In genomic region chr11:117980280-117980679, GRCh38 we compare ENCODE assay signal across 16 cellular contexts. TPM values are rescaled to one million over a fixed set of nuclear protein-coding genes. Genes with fewer than 3 reads are reported as not detected.
DNase-seq lines count a peak whose midpoint lies in the region; ATAC-seq, FAIRE-seq and TF ChIP-seq lines count a peak whose summit lies in the region.
"Had no signal": no experiment of that assay in that cellular context is flagged by ENCODE, and none has a peak within 500 bp of the region (broad histone marks: within the 10 kb centered on the region; RNA-seq: fewer than 3 reads in every experiment).

No MANE protein-coding gene starts in this region.

- H3K27ac Mint-ChIP-seq in activated CD4-positive, alpha-beta T cell treated with anti-CD3 and anti-CD28 coated beads, Interleukin-2, amount 10 ng/mL, durations not matched to agents 24 days and 14 days = peak overlapping the region; percentile 66
- no peak overlapping the region for H3K27ac Mint-ChIP-seq in activated CD4-positive, alpha-beta T cell treated with anti-CD3 and anti-CD28 coated beads, Interleukin-2, amount 10 ng/mL, durations not matched to agents 7 days and 5 days
- peak overlapping the region; percentile 80 for H3K27ac Mint-ChIP-seq in T-cell
- peak overlapping the region; percentile 100 for H3K27ac Mint-ChIP-seq in dendritic cell treated with granulocyte-macrophage colony-stimulating factor and Interleukin-4, amounts not matched to agents 40 ng/mL and 50 ng/mL, for 4 days

- no peaks in the 10 kb centered on the region for H3K27me3 Mint-ChIP-seq in activated CD4-positive, alpha-beta T cell treated with anti-CD3 and anti-CD28 coated beads, Interleukin-2, amount 10 ng/mL, durations not matched to agents 24 days and 14 days
- no peaks in the 10 kb centered on the region for H3K27me3 Mint-ChIP-seq in activated CD4-positive, alpha-beta T cell treated with anti-CD3 and anti-CD28 coated beads, Interleukin-2, amount 10 ng/mL, durations not matched to agents 7 days and 5 days
- H3K27me3 Mint-ChIP-seq in T-cell = no peaks in the 10 kb centered on the region
- no peaks in the 10 kb centered on the region for H3K27me3 Mint-ChIP-seq in dendritic cell treated with granulocyte-macrophage colony-stimulating factor and Interleukin-4, amounts not matched to agents 40 ng/mL and 50 ng/mL, for 4 days

- POLR2A ChIA-PET in activated CD4-positive, alpha-beta T cell treated with anti-CD3 and anti-CD28 coated beads, Interleukin-2, amount 10 ng/mL, durations not matched to agents 7 days and 5 days (lab: Charles Lee) = no interaction called here
- POLR2A ChIA-PET in T-cell (lab: Charles Lee) = interaction anchor here in 1 of 2 donors (0.6 kb wide), 1 partner anchor 24 kb away, joined by 6 read pairs; no protein-coding TSS in a partner anchor

- intact Hi-C loops in activated CD4-positive, alpha-beta T cell treated with anti-CD3 and anti-CD28 coated beads, Interleukin-2, amount 10 ng/mL, durations not matched to agents 24 days and 14 days (cut with micrococcal nuclease) = no loop called here
- intact Hi-C loops in dendritic cell treated with granulocyte-macrophage colony-stimulating factor and Interleukin-4, amounts not matched to agents 40 ng/mL and 50 ng/mL, for 4 days (cut with micrococcal nuclease) = no loop called here

- no peak for TF ChIP-seq POLR2A in GM12892 (IDR thresholded peaks at IDR 0.05; ENCODE audit: low read depth, low read length)
- no peak for TF ChIP-seq POLR2A in erythroblast (IDR thresholded peaks at IDR 0.05; ENCODE audit: low read length)

- ATAC-seq in T-cell (replicated peaks in 1 of 4) = peak in 1 of 4 experiments; percentile 14
- ATAC-seq in stimulated activated naive CD8-positive, alpha-beta T cell treated with anti-CD3 and anti-CD28 coated beads, Interleukin-15, Interleukin-2, amounts not matched to agents 100 U/mL and 50 U/mL, for 24 hours = peak; percentile 61
- ATAC-seq: A549 had no signal

- DNase-seq in activated CD4-positive, alpha-beta T cell treated with anti-CD3 and anti-CD28 coated beads, Interleukin-2, amount 10 ng/mL, durations not matched to agents 24 days and 14 days = no peak
- DNase-seq in activated CD4-positive, alpha-beta T cell treated with anti-CD3 and anti-CD28 coated beads, Interleukin-2, amount 10 ng/mL, durations not matched to agents 7 days and 5 days = no peak
- DNase-seq in T-cell (no peak), GM12892 (ENCODE audit: insufficient read length) (no peak), erythroblast (lab: John Stamatoyannopoulos, UW) (no peak)
- DNase-seq in stimulated activated naive CD8-positive, alpha-beta T cell treated with anti-CD3 and anti-CD28 coated beads, Interleukin-15, Interleukin-2, amounts not matched to agents 100 U/mL and 50 U/mL, for 24 hours = no peak
- no peak for DNase-seq in effector CD4-positive, alpha-beta T cell
- DNase-seq: COR-L47, left lung, NCI-H2029, NCI-H526, RPMI8226 had no signal

- H3K4me1 Mint-ChIP-seq in activated CD4-positive, alpha-beta T cell treated with anti-CD3 and anti-CD28 coated beads, Interleukin-2, amount 10 ng/mL, durations not matched to agents 24 days and 14 days = peaks cover 70% of the 10 kb centered on the region
- peaks cover 74% of the 10 kb centered on the region for H3K4me1 Mint-ChIP-seq in activated CD4-positive, alpha-beta T cell treated with anti-CD3 and anti-CD28 coated beads, Interleukin-2, amount 10 ng/mL, durations not matched to agents 7 days and 5 days
- H3K4me1 Mint-ChIP-seq in T-cell = peaks cover 68 to 85% (median 80%) of the 10 kb centered on the region in 3 donors
- H3K4me1 Mint-ChIP-seq in dendritic cell treated with granulocyte-macrophage colony-stimulating factor and Interleukin-4, amounts not matched to agents 40 ng/mL and 50 ng/mL, for 4 days (ENCODE audit: low read depth) = peaks cover 85% of the 10 kb centered on the region

- FAIRE-seq in GM12892 (lab: Jason Lieb, UNC) = no peak
- FAIRE-seq: A549 had no signal

- H3K4me3 Mint-ChIP-seq in activated CD4-positive, alpha-beta T cell treated with anti-CD3 and anti-CD28 coated beads, Interleukin-2, amount 10 ng/mL, durations not matched to agents 24 days and 14 days = peak overlapping the region; percentile 1
- H3K4me3 Mint-ChIP-seq in activated CD4-positive, alpha-beta T cell treated with anti-CD3 and anti-CD28 coated beads, Interleukin-2, amount 10 ng/mL, durations not matched to agents 7 days and 5 days = no peak overlapping the region
- H3K4me3 Mint-ChIP-seq in T-cell = peak overlapping the region in 1 of 3 donors; percentile 46
- peak overlapping the region; percentile 56 for H3K4me3 Mint-ChIP-seq in dendritic cell treated with granulocyte-macrophage colony-stimulating factor and Interleukin-4, amounts not matched to agents 40 ng/mL and 50 ng/mL, for 4 days
- H3K4me3 Mint-ChIP-seq: neural crest cell had no signal

- peaks cover 10% of the 10 kb centered on the region for H3K9me3 Mint-ChIP-seq in activated CD4-positive, alpha-beta T cell treated with anti-CD3 and anti-CD28 coated beads, Interleukin-2, amount 10 ng/mL, durations not matched to agents 24 days and 14 days
- H3K9me3 Mint-ChIP-seq in activated CD4-positive, alpha-beta T cell treated with anti-CD3 and anti-CD28 coated beads, Interleukin-2, amount 10 ng/mL, durations not matched to agents 7 days and 5 days = peaks cover 19% of the 10 kb centered on the region
- H3K9me3 Mint-ChIP-seq in T-cell = no peaks in the 10 kb centered on the region
- H3K9me3 Mint-ChIP-seq in dendritic cell treated with granulocyte-macrophage colony-stimulating factor and Interleukin-4, amounts not matched to agents 40 ng/mL and 50 ng/mL, for 4 days = no peaks in the 10 kb centered on the region
- H3K9me3 Mint-ChIP-seq: neural crest cell had no signal

- CTCF ChIA-PET in activated CD4-positive, alpha-beta T cell treated with anti-CD3 and anti-CD28 coated beads, Interleukin-2, amount 10 ng/mL, durations not matched to agents 7 days and 5 days (lab: Charles Lee) = interaction anchor here (0.6 to 2.1 kb wide), 7 partner anchors 15 to 153 kb away, joined by 3 to 7 read pairs (median 4); no protein-coding TSS in a partner anchor
- CTCF ChIA-PET in T-cell (lab: Charles Lee) = interaction anchor here (0.5 to 1.7 kb wide), 4 partner anchors 20 to 338 kb away, joined by 3 to 5 read pairs (median 4); no protein-coding TSS in a partner anchor

- peaks cover 50% of the 10 kb centered on the region for H3K36me3 Mint-ChIP-seq in activated CD4-positive, alpha-beta T cell treated with anti-CD3 and anti-CD28 coated beads, Interleukin-2, amount 10 ng/mL, durations not matched to agents 24 days and 14 days (ENCODE audit: low read depth)
- peaks cover 61% of the 10 kb centered on the region for H3K36me3 Mint-ChIP-seq in activated CD4-positive, alpha-beta T cell treated with anti-CD3 and anti-CD28 coated beads, Interleukin-2, amount 10 ng/mL, durations not matched to agents 7 days and 5 days (ENCODE audit: low read depth)
- peaks cover 13% of the 10 kb centered on the region for H3K36me3 Mint-ChIP-seq in T-cell
- peaks cover 36% of the 10 kb centered on the region for H3K36me3 Mint-ChIP-seq in dendritic cell treated with granulocyte-macrophage colony-stimulating factor and Interleukin-4, amounts not matched to agents 40 ng/mL and 50 ng/mL, for 4 days (ENCODE audit: low read depth)

RNA-seq across cellular contexts. Expression of gene IL10RA, which starts 5.9 kb away (rescaled TPM):
- total RNA-seq in activated CD4-positive, alpha-beta T cell treated with anti-CD3 and anti-CD28 coated beads, Interleukin-2, amount 10 ng/mL, durations not matched to agents 24 days and 14 days = 86.6 and 89.9 TPM in 2 replicates
- total RNA-seq in activated CD4-positive, alpha-beta T cell treated with anti-CD3 and anti-CD28 coated beads, Interleukin-2, amount 10 ng/mL, durations not matched to agents 7 days and 5 days = 100 to 1,000 TPM; 161 to 187 TPM
- total RNA-seq in T-cell = 100 to 1,000 TPM; 195 to 450 (median 375) TPM
- 7.5 TPM for polyA plus RNA-seq in GM12892 (2012; ENCODE audit: missing spikeins)

RNA-seq across cellular contexts. Expression of gene TMPRSS13, which starts 51.1 kb away (rescaled TPM):
- total RNA-seq in activated CD4-positive, alpha-beta T cell treated with anti-CD3 and anti-CD28 coated beads, Interleukin-2, amount 10 ng/mL, durations not matched to agents 24 days and 14 days = 1.2 and 1.5 TPM in 2 replicates
- 1 to 10 TPM; 1.4 to 1.5 TPM for total RNA-seq in activated CD4-positive, alpha-beta T cell treated with anti-CD3 and anti-CD28 coated beads, Interleukin-2, amount 10 ng/mL, durations not matched to agents 7 days and 5 days
- 1 to 10 TPM; 2.1 to 4.7 (median 3.7) TPM for total RNA-seq in T-cell
- polyA plus RNA-seq in GM12892 (2012; ENCODE audit: missing spikeins) = 0.51 TPM
- total RNA-seq: neural crest cell, right atrium auricular region had no signal
- polyA plus RNA-seq: A549 had no signal
